Comparison of ENCODE assay signal across 15 cellular contexts in genomic region chr16:30554933-30555847, GRCh38. TPM values are rescaled to one million over a fixed set of nuclear protein-coding genes. Genes with fewer than 3 reads are reported as not detected.
DNase-seq lines count a peak whose midpoint lies in the region; ATAC-seq, FAIRE-seq and TF ChIP-seq lines count a peak whose summit lies in the region.
"Had no signal": no experiment of that assay in that cellular context is flagged by ENCODE, and none has a peak within 500 bp of the region (broad histone marks: within the 10 kb centered on the region; RNA-seq: fewer than 3 reads in every experiment).

No MANE protein-coding gene starts in this region.

- FAIRE-seq in K562 (lab: Jason Lieb, UNC): no peak
- FAIRE-seq: A204.1, H54 had no signal

- H2AFZ ChIP-seq in K562 (ENCODE audit: low read depth, low read length): no peak overlapping the region

- in situ Hi-C loops in K562 (cut with MboI): no loop called here

- peak overlapping the region; percentile 11 for H3K4me3 Mint-ChIP-seq in activated T-cell treated with anti-CD3 and anti-CD28 coated beads, Interleukin-2, amount 50 U/mL, for 4 hours

- H3K79me2 ChIP-seq in K562 (ENCODE audit: control insufficient read depth, insufficient read depth, low read length): peaks cover 30% of the 10 kb centered on the region

- 98% methylated on average over 34 of the region's 71 CpGs for WGBS in K562 (ENCODE audit: insufficient coverage, low coverage, missing lambda C conversion rate)
- WGBS in psoas muscle, 3 donors: 95% methylated on average over 67 to 71 of the region's 71 CpGs

- H3K27ac ChIP-seq in K562 (ENCODE audit: extremely low read depth, low read depth, low read length) (no peak overlapping the region), psoas muscle (peak overlapping the region; percentile 97)

- no peak for TF ChIP-seq RAD21 in K562 (CRISPR knock-in tag; conservative IDR thresholded peaks at IDR 0.05 in 1 of 2, IDR thresholded peaks at IDR 0.05 in 1 of 2)

- H3K9me1 ChIP-seq in K562 (ENCODE audit: control insufficient read depth, insufficient read depth, low read length): no peaks in the 10 kb centered on the region

- no peak for DNase-seq in activated T-cell treated with anti-CD3 and anti-CD28 coated beads, Interleukin-2, amount 50 U/mL, for 4 hours
- no peak for DNase-seq in activated T-cell treated with anti-CD3 and anti-CD28 coated beads, Interleukin-2, amount 50 U/mL, for 48 hours
- DNase-seq in K562 (ENCODE audit: extremely low read depth in 1 of 4, low spot score in 3 of 4) (no peak), psoas muscle (peak in 1 of 2 donors; percentile 49), cardiac septum (ENCODE audit: low spot score) (no peak), HK-2 (ENCODE audit: unreplicated experiment) (no peak)
- DNase-seq: Caco-2, NCI-H1417, NCI-H2029, NCI-H2171 treated with DMSO at 0.1 percent for 48 hours, NCI-H774 had no signal

- H3K4me1 ChIP-seq in K562 (replicated peaks in 1 of 2; ENCODE audit: control insufficient read depth in 2 of 2, insufficient read depth in 2 of 2, low read length in 2 of 2) (peaks cover 27 to 58% of the 10 kb centered on the region in 2 experiments; a peak in 4 of 5 replicates), psoas muscle (peaks cover 31% of the 10 kb centered on the region)

- CTCF ChIA-PET in K562 (lab: Yijun Ruan, JAX; ENCODE audit: low intra/inter-chr PET ratio): no interaction called here

- H4K20me1 ChIP-seq in K562 (replicated peaks; ENCODE audit: control insufficient read depth, insufficient read depth, low read length): no peaks in the 10 kb centered on the region; the same call in 1 of the 2 replicates

- H3K36me3 ChIP-seq in K562 (ENCODE audit: control insufficient read depth, insufficient read depth, low read length) (peaks cover 28% of the 10 kb centered on the region; the same call in 2 of the 3 replicates), psoas muscle (ENCODE audit: insufficient read depth in 1 of 2, low read depth in 1 of 2) (peaks cover 0 to 30% of the 10 kb centered on the region in 2 donors)

- POLR2A ChIA-PET in K562 (lab: Yijun Ruan, JAX): interaction anchor here (0.8 to 4.9 kb wide), 5 partner anchors 10 to 120 kb away, joined by 3 to 20 read pairs (median 4); partner anchors contain the start of gene ZNF689

- H3K9me3 Mint-ChIP-seq in activated T-cell treated with anti-CD3 and anti-CD28 coated beads, Interleukin-2, amount 50 U/mL, for 4 hours: no peaks in the 10 kb centered on the region
- H3K9me3 Mint-ChIP-seq: CD14-positive monocyte had no signal

- peak overlapping the region in 1 of 2 experiments; percentile 6; a peak in 1 of 4 replicates for H3K9ac ChIP-seq in K562 (ENCODE audit: insufficient read depth in 1 of 2, low read depth in 2 of 2, low read length in 2 of 2)

- no peak for TF ChIP-seq POLR2A in K562 (conservative IDR thresholded peaks at IDR 0.05)

- H3K4me2 ChIP-seq in K562 (ENCODE audit: insufficient read depth, low read length): no peak overlapping the region

- TF ChIP-seq EP300 in K562 (IDR thresholded peaks at IDR 0.05; ENCODE audit: low read length): no peak

- H3K4me3 ChIP-seq in K562: no peak overlapping the region
- no peak overlapping the region for H3K4me3 ChIP-seq in psoas muscle

- H3K4me1 Mint-ChIP-seq in activated T-cell treated with anti-CD3 and anti-CD28 coated beads, Interleukin-2, amount 50 U/mL, for 4 hours (ENCODE audit: low read depth): peaks cover 58% of the 10 kb centered on the region

- no peaks in the 10 kb centered on the region for H3K27me3 ChIP-seq in K562 (ENCODE audit: control insufficient read depth in 2 of 2, insufficient read depth in 2 of 2, low read length in 2 of 2)
- no peaks in the 10 kb centered on the region for H3K27me3 ChIP-seq in psoas muscle (ENCODE audit: insufficient read depth in 3 of 3, low read length in 2 of 3)

- TF ChIP-seq CTCF in K562 (IDR thresholded peaks at IDR 0.05 in 2 of 3, conservative IDR thresholded peaks at IDR 0.05 in 1 of 3; ENCODE audit: insufficient read depth in 2 of 3, low read depth in 1 of 3, low read length in 3 of 3) (no peak), psoas muscle (IDR thresholded peaks at IDR 0.05) (no peak)

- intact Hi-C loops in K562 (cut with micrococcal nuclease) (no loop called here), psoas muscle (cut with DNase I) (no loop called here), cardiac septum (cut with DNase I) (no loop called here)

- no TSS peak for BruUV-seq in K562 (replicated peaks; lab: Mats Ljungman, UMichigan)

- H3K36me3 Mint-ChIP-seq in activated T-cell treated with anti-CD3 and anti-CD28 coated beads, Interleukin-2, amount 50 U/mL, for 4 hours (ENCODE audit: insufficient read depth): peaks cover 15% of the 10 kb centered on the region

- H3K27me3 Mint-ChIP-seq in activated T-cell treated with anti-CD3 and anti-CD28 coated beads, Interleukin-2, amount 50 U/mL, for 4 hours (ENCODE audit: low read depth): no peaks in the 10 kb centered on the region

- H3K9me3 ChIP-seq in K562 (replicated peaks; ENCODE audit: control insufficient read depth, insufficient read depth, low read depth, low read length) (no peaks in the 10 kb centered on the region; the same call in 1 of the 2 replicates), psoas muscle (no peaks in the 10 kb centered on the region)
- H3K9me3 ChIP-seq: Caco-2 had no signal

- no peak for ATAC-seq in activated T-cell treated with anti-CD3 and anti-CD28 coated beads, Interleukin-2, amount 50 U/mL, for 4 hours
- ATAC-seq in K562: no peak
- ATAC-seq in psoas muscle: no peak
- ATAC-seq: Right ventricle myocardium inferior had no signal

RNA-seq across cellular contexts. Expression of gene ZNF764, which starts 3.0 kb away (rescaled TPM):
- 10 to 100 TPM; 21.2 to 23.4 (median 22.5) TPM for total RNA-seq in activated T-cell treated with anti-CD3 and anti-CD28 coated beads, Interleukin-2, amount 50 U/mL, for 4 hours
- 7.9 and 19.4 TPM in 2 replicates for total RNA-seq in K562 (2011; cell fraction: chromatin; rRNA removed; ENCODE audit: low replicate concordance)
- 19.1 and 19.7 TPM in 2 replicates for total RNA-seq in K562 (2011; cell fraction: nucleolus; rRNA removed)
- 15.4 and 16.3 TPM in 2 replicates for total RNA-seq in K562 (2011; cell fraction: nucleoplasm; rRNA removed)
- total RNA-seq in K562 (2014; rRNA removed) (9.5 and 9.8 TPM in 2 replicates), K562 (2014; rRNA removed; fragmentation: Illumina TruSeq; extraction: Trizol) (2.4 and 2.5 TPM in 2 replicates), K562 (2015; rRNA removed; fragmentation: Illumina TruSeq; extraction: Trizol) (4.1 and 4.6 TPM in 2 replicates), K562 (2021) (10.1 and 11.1 TPM in 2 replicates), psoas muscle (1 to 10 TPM; 2.7 to 8.7 (median 5.2) TPM), cardiac septum (11.4 TPM)
- polyA plus RNA-seq in K562 (2011; rRNA removed) (3.9 and 7.1 TPM in 2 replicates), K562 (2014; fragmentation: Illumina TruSeq; extraction: Trizol) (4.1 and 4.3 TPM in 2 replicates), K562 (2014; fragmentation: Nextera tagmentation; extraction: Ambion mirVana) (under 1 TPM; 0.69 to 0.81 TPM), K562 (2014; rRNA removed) (8.7 and 10.0 TPM in 2 replicates), psoas muscle (1 to 10 TPM; 1.9 to 5.1 (median 3.0) TPM)
- 11.4 and 13.8 TPM in 2 replicates for polyA plus RNA-seq in K562 (2011; cell fraction: cytosol; rRNA removed)
- 15.5 and 22.5 TPM in 2 replicates for polyA plus RNA-seq in K562 (2011; cell fraction: nucleus; rRNA removed)
- 5.2 and 7.9 TPM in 2 replicates for polyA plus RNA-seq in K562 (2012)
- polyA minus RNA-seq in K562 (2011; rRNA and poly(A)+ RNA removed): 1.5 and 1.9 TPM in 2 replicates
- 3.7 and 7.2 TPM in 2 replicates for polyA minus RNA-seq in K562 (2011; cell fraction: cytosol; rRNA and poly(A)+ RNA removed)
- polyA minus RNA-seq in K562 (2011; cell fraction: nucleus; rRNA and poly(A)+ RNA removed): 6.1 and 7.3 TPM in 2 replicates

RNA-seq across cellular contexts. Expression of gene ZNF688, which starts 16.3 kb away (rescaled TPM):
- 1 to 10 TPM; 5.6 to 8.1 (median 7.4) TPM for total RNA-seq in activated T-cell treated with anti-CD3 and anti-CD28 coated beads, Interleukin-2, amount 50 U/mL, for 4 hours
- 3.6 and 5.4 TPM in 2 replicates for total RNA-seq in K562 (2011; cell fraction: chromatin; rRNA removed; ENCODE audit: low replicate concordance)
- 6.8 and 7.0 TPM in 2 replicates for total RNA-seq in K562 (2011; cell fraction: nucleolus; rRNA removed)
- 4.0 and 5.1 TPM in 2 replicates for total RNA-seq in K562 (2011; cell fraction: nucleoplasm; rRNA removed)
- 7.7 and 12.9 TPM in 2 replicates for total RNA-seq in K562 (2014; rRNA removed)
- total RNA-seq in K562 (2014; rRNA removed; fragmentation: Illumina TruSeq; extraction: Trizol): 1.4 and 2.8 TPM in 2 replicates
- total RNA-seq in K562 (2015; rRNA removed; fragmentation: Illumina TruSeq; extraction: Trizol): 4.1 and 5.2 TPM in 2 replicates
- 4.5 and 5.1 TPM in 2 replicates for total RNA-seq in K562 (2021)
- polyA plus RNA-seq in K562 (2011; rRNA removed): 2.4 TPM in 2 replicates
- polyA plus RNA-seq in K562 (2011; cell fraction: cytosol; rRNA removed): 2.2 and 5.7 TPM in 2 replicates
- polyA plus RNA-seq in K562 (2011; cell fraction: nucleus; rRNA removed): 5.7 and 7.6 TPM in 2 replicates
- 5.9 and 6.0 TPM in 2 replicates for polyA plus RNA-seq in K562 (2012)
- polyA plus RNA-seq in K562 (2014; fragmentation: Illumina TruSeq; extraction: Trizol): 5.4 and 7.0 TPM in 2 replicates
- under 1 TPM; 0.48 TPM for polyA plus RNA-seq in K562 (2014; fragmentation: Nextera tagmentation; extraction: Ambion mirVana)
- 4.6 and 12.5 TPM in 2 replicates for polyA plus RNA-seq in K562 (2014; rRNA removed)
- polyA minus RNA-seq in K562 (2011; rRNA and poly(A)+ RNA removed): 0.53 and 1.1 TPM in 2 replicates
- polyA minus RNA-seq in K562 (2011; cell fraction: cytosol; rRNA and poly(A)+ RNA removed): 1.2 and 4.2 TPM in 2 replicates
- 2.8 and 4.2 TPM in 2 replicates for polyA minus RNA-seq in K562 (2011; cell fraction: nucleus; rRNA and poly(A)+ RNA removed)
- total RNA-seq in psoas muscle: 10 to 100 TPM; 11.7 to 21.2 (median 16.5) TPM
- 10 to 100 TPM; 11.1 to 15.6 (median 13.5) TPM for polyA plus RNA-seq in psoas muscle
- total RNA-seq in cardiac septum: 12.1 TPM

RNA-seq across cellular contexts. Expression of gene ZNF747, which starts 20.5 kb away (rescaled TPM):
- 10 to 100 TPM; 14.2 to 15.4 (median 15.2) TPM for total RNA-seq in activated T-cell treated with anti-CD3 and anti-CD28 coated beads, Interleukin-2, amount 50 U/mL, for 4 hours
- total RNA-seq in K562 (2011; cell fraction: chromatin; rRNA removed; ENCODE audit: low replicate concordance): 4.0 and 9.9 TPM in 2 replicates
- total RNA-seq in K562 (2011; cell fraction: nucleolus; rRNA removed): 9.9 and 10.3 TPM in 2 replicates
- 6.3 and 6.5 TPM in 2 replicates for total RNA-seq in K562 (2011; cell fraction: nucleoplasm; rRNA removed)
- total RNA-seq in K562 (2014; rRNA removed) (1.5 and 3.3 TPM in 2 replicates), K562 (2014; rRNA removed; fragmentation: Illumina TruSeq; extraction: Trizol) (1.0 and 1.3 TPM in 2 replicates), K562 (2015; rRNA removed; fragmentation: Illumina TruSeq; extraction: Trizol) (2.0 and 2.1 TPM in 2 replicates), K562 (2021) (3.2 and 3.4 TPM in 2 replicates), psoas muscle (10 to 100 TPM in 1 of 4 donors, 1 to 10 TPM in 3; 6.4 to 16.4 (median 8.9) TPM), cardiac septum (13.7 TPM)
- polyA plus RNA-seq in K562 (2011; rRNA removed) (1.9 and 2.8 TPM in 2 replicates), K562 (2014; fragmentation: Illumina TruSeq; extraction: Trizol) (1.5 and 1.9 TPM in 2 replicates), K562 (2014; fragmentation: Nextera tagmentation; extraction: Ambion mirVana) (under 1 TPM; 0.14 to 0.27 TPM), K562 (2014; rRNA removed) (1.7 and 3.3 TPM in 2 replicates), psoas muscle (10 to 100 TPM in 1 of 3 donors, 1 to 10 TPM in 2; 6.8 to 16.3 (median 7.9) TPM)
- 3.0 and 3.6 TPM in 2 replicates for polyA plus RNA-seq in K562 (2011; cell fraction: cytosol; rRNA removed)
- polyA plus RNA-seq in K562 (2011; cell fraction: nucleus; rRNA removed): 2.8 and 3.5 TPM in 2 replicates
- polyA plus RNA-seq in K562 (2012): 1.7 and 1.9 TPM in 2 replicates
- polyA minus RNA-seq in K562 (2011; rRNA and poly(A)+ RNA removed): 2.1 and 3.3 TPM in 2 replicates
- polyA minus RNA-seq in K562 (2011; cell fraction: cytosol; rRNA and poly(A)+ RNA removed): 1.6 and 4.7 TPM in 2 replicates
- polyA minus RNA-seq in K562 (2011; cell fraction: nucleus; rRNA and poly(A)+ RNA removed): 3.9 and 7.7 TPM in 2 replicates

RNA-seq across cellular contexts. Expression of gene ZNF768, which starts 28.8 kb away (rescaled TPM):
- total RNA-seq in activated T-cell treated with anti-CD3 and anti-CD28 coated beads, Interleukin-2, amount 50 U/mL, for 4 hours: 10 to 100 TPM in 2 of 3 donors, 1 to 10 TPM in 1; 9.1 to 10.7 (median 10.5) TPM
- total RNA-seq in K562 (2011; cell fraction: chromatin; rRNA removed; ENCODE audit: low replicate concordance): 9.3 and 27.8 TPM in 2 replicates
- 27.9 and 32.5 TPM in 2 replicates for total RNA-seq in K562 (2011; cell fraction: nucleolus; rRNA removed)
- 15.2 and 16.7 TPM in 2 replicates for total RNA-seq in K562 (2011; cell fraction: nucleoplasm; rRNA removed)
- total RNA-seq in K562 (2014; rRNA removed): 39.7 and 58.9 TPM in 2 replicates
- total RNA-seq in K562 (2014; rRNA removed; fragmentation: Illumina TruSeq; extraction: Trizol): 14.7 and 15.2 TPM in 2 replicates
- 42.3 and 45.8 TPM in 2 replicates for total RNA-seq in K562 (2015; rRNA removed; fragmentation: Illumina TruSeq; extraction: Trizol)
- total RNA-seq in K562 (2021): 41.3 and 50.7 TPM in 2 replicates
- 22.1 and 32.8 TPM in 2 replicates for polyA plus RNA-seq in K562 (2011; rRNA removed)
- polyA plus RNA-seq in K562 (2011; cell fraction: cytosol; rRNA removed): 50.7 and 101 TPM in 2 replicates
- 31.3 and 50.4 TPM in 2 replicates for polyA plus RNA-seq in K562 (2011; cell fraction: nucleus; rRNA removed)
- 36.8 and 61.3 TPM in 2 replicates for polyA plus RNA-seq in K562 (2012)
- 26.9 and 40.9 TPM in 2 replicates for polyA plus RNA-seq in K562 (2014; fragmentation: Illumina TruSeq; extraction: Trizol)
- under 1 TPM; 0.13 to 0.17 TPM for polyA plus RNA-seq in K562 (2014; fragmentation: Nextera tagmentation; extraction: Ambion mirVana)
- polyA plus RNA-seq in K562 (2014; rRNA removed): 47.8 and 49.6 TPM in 2 replicates
- 8.9 and 12.0 TPM in 2 replicates for polyA minus RNA-seq in K562 (2011; rRNA and poly(A)+ RNA removed)
- 34.4 and 46.7 TPM in 2 replicates for polyA minus RNA-seq in K562 (2011; cell fraction: cytosol; rRNA and poly(A)+ RNA removed)
- 10.5 and 17.3 TPM in 2 replicates for polyA minus RNA-seq in K562 (2011; cell fraction: nucleus; rRNA and poly(A)+ RNA removed)
- total RNA-seq in psoas muscle: 10 to 100 TPM; 54.5 to 67.2 (median 60.2) TPM
- 100 to 1,000 TPM in 1 of 3 donors, 10 to 100 TPM in 2; 49.0 to 125 (median 91.2) TPM for polyA plus RNA-seq in psoas muscle
- 49.8 TPM for total RNA-seq in cardiac septum

RNA-seq across cellular contexts. Expression of gene ZNF785, which starts 30.3 kb away (rescaled TPM):
- total RNA-seq in activated T-cell treated with anti-CD3 and anti-CD28 coated beads, Interleukin-2, amount 50 U/mL, for 4 hours: 1 to 10 TPM; 4.7 to 9.5 (median 6.8) TPM
- total RNA-seq in K562 (2011; cell fraction: chromatin; rRNA removed; ENCODE audit: low replicate concordance): 39.3 and 45.4 TPM in 2 replicates
- total RNA-seq in K562 (2011; cell fraction: nucleolus; rRNA removed): 37.5 and 42.2 TPM in 2 replicates
- total RNA-seq in K562 (2011; cell fraction: nucleoplasm; rRNA removed): 41.3 and 53.4 TPM in 2 replicates
- total RNA-seq in K562 (2014; rRNA removed): 6.9 and 7.2 TPM in 2 replicates
- 4.6 and 4.8 TPM in 2 replicates for total RNA-seq in K562 (2014; rRNA removed; fragmentation: Illumina TruSeq; extraction: Trizol)
- 6.2 and 6.4 TPM in 2 replicates for total RNA-seq in K562 (2015; rRNA removed; fragmentation: Illumina TruSeq; extraction: Trizol)
- 9.7 and 11.6 TPM in 2 replicates for total RNA-seq in K562 (2021)
- polyA plus RNA-seq in K562 (2011; rRNA removed): 10.6 and 12.4 TPM in 2 replicates
- polyA plus RNA-seq in K562 (2011; cell fraction: cytosol; rRNA removed): 10.0 and 13.3 TPM in 2 replicates
- polyA plus RNA-seq in K562 (2011; cell fraction: nucleus; rRNA removed): 18.3 and 22.4 TPM in 2 replicates
- 6.7 and 11.9 TPM in 2 replicates for polyA plus RNA-seq in K562 (2012)
- polyA plus RNA-seq in K562 (2014; fragmentation: Illumina TruSeq; extraction: Trizol): 4.7 and 5.0 TPM in 2 replicates
- under 1 TPM; 0.64 to 0.70 TPM for polyA plus RNA-seq in K562 (2014; fragmentation: Nextera tagmentation; extraction: Ambion mirVana)
- polyA plus RNA-seq in K562 (2014; rRNA removed): 11.0 and 12.4 TPM in 2 replicates
- 7.4 and 8.3 TPM in 2 replicates for polyA minus RNA-seq in K562 (2011; rRNA and poly(A)+ RNA removed)
- 4.4 and 4.9 TPM in 2 replicates for polyA minus RNA-seq in K562 (2011; cell fraction: cytosol; rRNA and poly(A)+ RNA removed)
- polyA minus RNA-seq in K562 (2011; cell fraction: nucleus; rRNA and poly(A)+ RNA removed): 13.5 and 16.0 TPM in 2 replicates
- total RNA-seq in psoas muscle: 1 to 10 TPM; 3.4 to 5.4 (median 3.9) TPM
- 1 to 10 TPM; 1.3 to 2.8 (median 1.5) TPM for polyA plus RNA-seq in psoas muscle
- 6.7 TPM for total RNA-seq in cardiac septum
